In the genomic region with DNA sequence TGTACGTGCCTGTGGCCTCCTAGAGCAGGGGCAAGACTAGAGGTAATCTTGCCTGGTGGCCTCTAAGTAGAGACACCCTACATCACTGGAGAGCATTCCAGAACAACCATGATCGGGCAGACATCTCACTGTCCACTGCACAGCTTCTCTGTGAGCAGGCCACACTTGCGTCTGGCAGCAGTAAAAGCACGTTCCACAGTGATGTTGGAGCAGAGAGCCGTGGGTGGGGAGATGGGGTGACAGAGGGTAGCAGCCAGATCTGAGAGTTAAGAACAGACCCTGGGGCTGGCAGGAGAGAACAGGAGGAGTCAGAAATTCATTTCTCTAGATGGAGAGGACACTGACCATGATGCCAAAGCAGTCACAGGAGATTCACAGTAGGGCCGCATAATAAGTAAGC, we compare ENCODE assay signal across 26 cellular contexts.
"Had no signal": no experiment of that assay in that cellular context is flagged by ENCODE, and none has a peak within 500 bp of the region (broad histone marks: within the 10 kb centered on the region; RNA-seq: fewer than 3 reads in every experiment).

No MANE protein-coding gene starts in this region.

- H3K4me1 ChIP-seq: pancreas, prostate gland, testis, thyroid gland, transverse colon, upper lobe of left lung, vagina had no signal

- H2AFZ ChIP-seq: hepatocyte, neural progenitor cell had no signal

- H3K36me3 ChIP-seq: left ventricle myocardium inferior, neural progenitor cell, pancreas, prostate gland, thyroid gland, transverse colon, upper lobe of left lung, vagina had no signal

- H3K27ac ChIP-seq: hepatocyte, left ventricle myocardium inferior, neural progenitor cell, pancreas, prostate gland, skin epidermis, testis, thyroid gland, transverse colon, upper lobe of left lung, vagina had no signal

- H3K27me3 ChIP-seq: neural progenitor cell, pancreas, testis, thyroid gland, transverse colon, upper lobe of left lung, vagina had no signal

- H3K9ac ChIP-seq: neural progenitor cell had no signal

- H3K4me3 ChIP-seq: hepatocyte, left ventricle myocardium inferior, lung, neural progenitor cell, pancreas, prostate gland, skin epidermis, testis, thyroid gland, transverse colon, upper lobe of left lung, vagina had no signal

- DNase-seq: islet precursor cell; left ventricle myocardium inferior; mesendoderm; naive B cell; natural killer cell; nephron progenitor cell; pancreas; retina; right cardiac atrium; stimulated activated CD4-positive, alpha-beta T cell treated with anti-CD3 and anti-CD28 coated beads, Interleukin-12 subunit alpha, Interleukin-12 subunit beta, amount 100 ng/mL, for 4 hours; stimulated activated CD4-positive, alpha-beta T cell treated with anti-CD3 and anti-CD28 coated beads, Interleukin-15, amount 100 ng/mL, for 24 hours; stimulated activated CD4-positive, alpha-beta T cell treated with anti-CD3 and anti-CD28 coated beads, Interleukin-2, amount 100 ng/mL, for 24 hours; stimulated activated CD4-positive, alpha-beta T cell treated with anti-CD3 and anti-CD28 coated beads, Interleukin-4, amount 100 ng/mL, for 1 hour; stimulated activated naive CD4-positive, alpha-beta T cell; testis; thyroid gland; transverse colon; upper lobe of left lung had no signal

- FAIRE-seq: pancreas had no signal

- ATAC-seq: natural killer cell; pancreas; right cardiac atrium; sciatic nerve; stimulated activated effector memory CD8-positive, alpha-beta T cell treated with anti-CD3 and anti-CD28 coated beads, Interleukin-12 subunit alpha, Interleukin-12 subunit beta, amount 100 ng/mL, for 72 hours had no signal

- H3K9me3 ChIP-seq: left ventricle myocardium inferior, pancreas, prostate gland, testis, thyroid gland, transverse colon, upper lobe of left lung, vagina had no signal

- H3K4me2 ChIP-seq: hepatocyte had no signal
